In genomic region chr12:6916426-6917200, GRCh38 we compare ENCODE assay signal across 1 cellular context.
TF ChIP-seq lines count a peak whose summit lies in the region.

No MANE protein-coding gene starts in this region.

TF ChIP-seq in H1, 55 proteins besides CTCF, POLR2A, EP300 and RAD21:
- no peak for TF ChIP-seq MAFK (IDR thresholded peaks at IDR 0.05; ENCODE audit: low read depth, low read length)
- no peak for TF ChIP-seq NRF1 (IDR thresholded peaks at IDR 0.05; ENCODE audit: low read depth, low read length)
- no peak for TF ChIP-seq CBX8 (IDR thresholded peaks at IDR 0.05; ENCODE audit: borderline replicate concordance, low read depth, low read length)
- TF ChIP-seq CHD2 (IDR thresholded peaks at IDR 0.05; ENCODE audit: low read length), result no peak
- TF ChIP-seq SIN3A (conservative IDR thresholded peaks at IDR 0.05 in 1 of 2, IDR thresholded peaks at IDR 0.05 in 1 of 2; ENCODE audit: low read depth in 1 of 2, low read length in 2 of 2), result no peak
- TF ChIP-seq, protein P1, sequence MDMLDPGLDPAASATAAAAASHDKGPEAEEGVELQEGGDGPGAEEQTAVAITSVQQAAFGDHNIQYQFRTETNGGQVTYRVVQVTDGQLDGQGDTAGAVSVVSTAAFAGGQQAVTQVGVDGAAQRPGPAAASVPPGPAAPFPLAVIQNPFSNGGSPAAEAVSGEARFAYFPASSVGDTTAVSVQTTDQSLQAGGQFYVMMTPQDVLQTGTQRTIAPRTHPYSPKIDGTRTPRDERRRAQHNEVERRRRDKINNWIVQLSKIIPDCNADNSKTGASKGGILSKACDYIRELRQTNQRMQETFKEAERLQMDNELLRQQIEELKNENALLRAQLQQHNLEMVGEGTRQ (IDR thresholded peaks at IDR 0.05; ENCODE audit: low read length), result no peak
- TF ChIP-seq NANOG (IDR thresholded peaks at IDR 0.05; ENCODE audit: insufficient read depth, low read depth, low read length, poor library complexity, severe bottlenecking), result no peak
- no peak for TF ChIP-seq TAF1 (IDR thresholded peaks at IDR 0.05; ENCODE audit: low read depth, low read length)
- TF ChIP-seq CBX5 (IDR thresholded peaks at IDR 0.05; ENCODE audit: low read depth, low read length), result no peak
- no peak for TF ChIP-seq BCL11A (IDR thresholded peaks at IDR 0.05; ENCODE audit: low read depth in 2 of 2, low read length in 2 of 2)
- no peak for TF ChIP-seq TBP (IDR thresholded peaks at IDR 0.05; ENCODE audit: low read depth, low read length)
- TF ChIP-seq FOSL1 (IDR thresholded peaks at IDR 0.05; ENCODE audit: insufficient read depth, low read depth, low read length), result no peak
- TF ChIP-seq, protein P2, sequence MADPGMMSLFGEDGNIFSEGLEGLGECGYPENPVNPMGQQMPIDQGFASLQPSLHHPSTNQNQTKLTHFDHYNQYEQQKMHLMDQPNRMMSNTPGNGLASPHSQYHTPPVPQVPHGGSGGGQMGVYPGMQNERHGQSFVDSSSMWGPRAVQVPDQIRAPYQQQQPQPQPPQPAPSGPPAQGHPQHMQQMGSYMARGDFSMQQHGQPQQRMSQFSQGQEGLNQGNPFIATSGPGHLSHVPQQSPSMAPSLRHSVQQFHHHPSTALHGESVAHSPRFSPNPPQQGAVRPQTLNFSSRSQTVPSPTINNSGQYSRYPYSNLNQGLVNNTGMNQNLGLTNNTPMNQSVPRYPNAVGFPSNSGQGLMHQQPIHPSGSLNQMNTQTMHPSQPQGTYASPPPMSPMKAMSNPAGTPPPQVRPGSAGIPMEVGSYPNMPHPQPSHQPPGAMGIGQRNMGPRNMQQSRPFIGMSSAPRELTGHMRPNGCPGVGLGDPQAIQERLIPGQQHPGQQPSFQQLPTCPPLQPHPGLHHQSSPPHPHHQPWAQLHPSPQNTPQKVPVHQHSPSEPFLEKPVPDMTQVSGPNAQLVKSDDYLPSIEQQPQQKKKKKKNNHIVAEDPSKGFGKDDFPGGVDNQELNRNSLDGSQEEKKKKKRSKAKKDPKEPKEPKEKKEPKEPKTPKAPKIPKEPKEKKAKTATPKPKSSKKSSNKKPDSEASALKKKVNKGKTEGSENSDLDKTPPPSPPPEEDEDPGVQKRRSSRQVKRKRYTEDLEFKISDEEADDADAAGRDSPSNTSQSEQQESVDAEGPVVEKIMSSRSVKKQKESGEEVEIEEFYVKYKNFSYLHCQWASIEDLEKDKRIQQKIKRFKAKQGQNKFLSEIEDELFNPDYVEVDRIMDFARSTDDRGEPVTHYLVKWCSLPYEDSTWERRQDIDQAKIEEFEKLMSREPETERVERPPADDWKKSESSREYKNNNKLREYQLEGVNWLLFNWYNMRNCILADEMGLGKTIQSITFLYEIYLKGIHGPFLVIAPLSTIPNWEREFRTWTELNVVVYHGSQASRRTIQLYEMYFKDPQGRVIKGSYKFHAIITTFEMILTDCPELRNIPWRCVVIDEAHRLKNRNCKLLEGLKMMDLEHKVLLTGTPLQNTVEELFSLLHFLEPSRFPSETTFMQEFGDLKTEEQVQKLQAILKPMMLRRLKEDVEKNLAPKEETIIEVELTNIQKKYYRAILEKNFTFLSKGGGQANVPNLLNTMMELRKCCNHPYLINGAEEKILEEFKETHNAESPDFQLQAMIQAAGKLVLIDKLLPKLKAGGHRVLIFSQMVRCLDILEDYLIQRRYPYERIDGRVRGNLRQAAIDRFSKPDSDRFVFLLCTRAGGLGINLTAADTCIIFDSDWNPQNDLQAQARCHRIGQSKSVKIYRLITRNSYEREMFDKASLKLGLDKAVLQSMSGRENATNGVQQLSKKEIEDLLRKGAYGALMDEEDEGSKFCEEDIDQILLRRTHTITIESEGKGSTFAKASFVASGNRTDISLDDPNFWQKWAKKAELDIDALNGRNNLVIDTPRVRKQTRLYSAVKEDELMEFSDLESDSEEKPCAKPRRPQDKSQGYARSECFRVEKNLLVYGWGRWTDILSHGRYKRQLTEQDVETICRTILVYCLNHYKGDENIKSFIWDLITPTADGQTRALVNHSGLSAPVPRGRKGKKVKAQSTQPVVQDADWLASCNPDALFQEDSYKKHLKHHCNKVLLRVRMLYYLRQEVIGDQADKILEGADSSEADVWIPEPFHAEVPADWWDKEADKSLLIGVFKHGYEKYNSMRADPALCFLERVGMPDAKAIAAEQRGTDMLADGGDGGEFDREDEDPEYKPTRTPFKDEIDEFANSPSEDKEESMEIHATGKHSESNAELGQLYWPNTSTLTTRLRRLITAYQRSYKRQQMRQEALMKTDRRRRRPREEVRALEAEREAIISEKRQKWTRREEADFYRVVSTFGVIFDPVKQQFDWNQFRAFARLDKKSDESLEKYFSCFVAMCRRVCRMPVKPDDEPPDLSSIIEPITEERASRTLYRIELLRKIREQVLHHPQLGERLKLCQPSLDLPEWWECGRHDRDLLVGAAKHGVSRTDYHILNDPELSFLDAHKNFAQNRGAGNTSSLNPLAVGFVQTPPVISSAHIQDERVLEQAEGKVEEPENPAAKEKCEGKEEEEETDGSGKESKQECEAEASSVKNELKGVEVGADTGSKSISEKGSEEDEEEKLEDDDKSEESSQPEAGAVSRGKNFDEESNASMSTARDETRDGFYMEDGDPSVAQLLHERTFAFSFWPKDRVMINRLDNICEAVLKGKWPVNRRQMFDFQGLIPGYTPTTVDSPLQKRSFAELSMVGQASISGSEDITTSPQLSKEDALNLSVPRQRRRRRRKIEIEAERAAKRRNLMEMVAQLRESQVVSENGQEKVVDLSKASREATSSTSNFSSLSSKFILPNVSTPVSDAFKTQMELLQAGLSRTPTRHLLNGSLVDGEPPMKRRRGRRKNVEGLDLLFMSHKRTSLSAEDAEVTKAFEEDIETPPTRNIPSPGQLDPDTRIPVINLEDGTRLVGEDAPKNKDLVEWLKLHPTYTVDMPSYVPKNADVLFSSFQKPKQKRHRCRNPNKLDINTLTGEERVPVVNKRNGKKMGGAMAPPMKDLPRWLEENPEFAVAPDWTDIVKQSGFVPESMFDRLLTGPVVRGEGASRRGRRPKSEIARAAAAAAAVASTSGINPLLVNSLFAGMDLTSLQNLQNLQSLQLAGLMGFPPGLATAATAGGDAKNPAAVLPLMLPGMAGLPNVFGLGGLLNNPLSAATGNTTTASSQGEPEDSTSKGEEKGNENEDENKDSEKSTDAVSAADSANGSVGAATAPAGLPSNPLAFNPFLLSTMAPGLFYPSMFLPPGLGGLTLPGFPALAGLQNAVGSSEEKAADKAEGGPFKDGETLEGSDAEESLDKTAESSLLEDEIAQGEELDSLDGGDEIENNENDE (IDR thresholded peaks at IDR 0.05; ENCODE audit: insufficient replicate concordance, low read length), result no peak
- no peak for TF ChIP-seq JUND (IDR thresholded peaks at IDR 0.05; ENCODE audit: low read length)
TF ChIP-seq in H1: peak in this region for 0.
